8 cellular contexts compared by ENCODE assay signal in genomic region chr7:516606-517456, GRCh38. TPM values are rescaled to one million over a fixed set of nuclear protein-coding genes. Genes with fewer than 3 reads are reported as not detected.
A peak's percentile ranks its signal among the peaks of the same experiment; 100 is the strongest.
DNase-seq lines count a peak whose midpoint lies in the region; ATAC-seq and TF ChIP-seq lines count a peak whose summit lies in the region.

No MANE protein-coding gene starts in this region.

- H3K27me3 ChIP-seq in GM23338 (ENCODE audit: insufficient read depth) (peaks cover 32% of the 10 kb centered on the region), trophoblast cell (ENCODE audit: insufficient read depth, low read length) (peaks cover 22% of the 10 kb centered on the region), MM.1S (replicated peaks; ENCODE audit: insufficient read depth, low read length) (no peaks in the 10 kb centered on the region)

- H3K4me2 ChIP-seq in GM23338 (peak overlapping the region; percentile 97), trophoblast cell (ENCODE audit: low read length) (peak overlapping the region; percentile 70), MM.1S (ENCODE audit: low read depth, low read length) (no peak overlapping the region)

- H3K36me3 ChIP-seq in GM23338 (ENCODE audit: insufficient read depth) (no peaks in the 10 kb centered on the region), trophoblast cell (ENCODE audit: control insufficient read depth in 1 of 2, insufficient read depth in 2 of 2, low read length in 2 of 2) (no peaks in the 10 kb centered on the region), MM.1S (replicated peaks; ENCODE audit: insufficient read depth, low read length) (no peaks in the 10 kb centered on the region)

- ATAC-seq in GM23338: no peak
- no peak for ATAC-seq in HG03342 (IDR thresholded peaks at IDR 0.05; ENCODE audit: unreplicated experiment)
- no peak for ATAC-seq in GM18511 (IDR thresholded peaks at IDR 0.05; ENCODE audit: unreplicated experiment)
- ATAC-seq in HG03571 (IDR thresholded peaks at IDR 0.05; ENCODE audit: unreplicated experiment): no peak

- H2BK120ac ChIP-seq in trophoblast cell (ENCODE audit: insufficient read depth, low read length, poor library complexity): peak overlapping the region; percentile 73

- peaks cover 30% of the 10 kb centered on the region for H3K4me1 ChIP-seq in GM23338 (ENCODE audit: insufficient read depth)
- H3K4me1 ChIP-seq in trophoblast cell (ENCODE audit: control insufficient read depth in 1 of 2, insufficient read depth in 2 of 2, low read length in 2 of 2): peaks cover 20 to 33% of the 10 kb centered on the region in 2 experiments
- no peaks in the 10 kb centered on the region for H3K4me1 ChIP-seq in MM.1S (ENCODE audit: low read length)

- H3K9me3 Mint-ChIP-seq in GM23338: no peaks in the 10 kb centered on the region; the same call in 1 of the 3 replicates

- no peak overlapping the region for H3K9ac ChIP-seq in trophoblast cell (ENCODE audit: low read length)
- H3K9ac ChIP-seq in MM.1S (ENCODE audit: low read length): no peak overlapping the region

- TF ChIP-seq CTCF in GM23338 (conservative IDR thresholded peaks at IDR 0.05; ENCODE audit: low read depth in 2 of 2) (no peak), fibroblast of villous mesenchyme (IDR thresholded peaks at IDR 0.05; ENCODE audit: insufficient read depth, low read depth, low read length) (no peak), MM.1S (IDR thresholded peaks at IDR 0.05; ENCODE audit: low read length) (no peak)

- H3K79me2 ChIP-seq in GM23338 (replicated peaks; ENCODE audit: insufficient read depth) (peaks cover 50% of the 10 kb centered on the region), trophoblast cell (ENCODE audit: control insufficient read depth, insufficient read depth, low read length, poor library complexity) (peaks cover 4% of the 10 kb centered on the region), MM.1S (ENCODE audit: low read length) (no peaks in the 10 kb centered on the region)

- no peak overlapping the region for H3K23ac ChIP-seq in trophoblast cell (ENCODE audit: low read length)

- H2AFZ ChIP-seq in GM23338 (no peak overlapping the region), trophoblast cell (ENCODE audit: insufficient read depth, low read length, poor library complexity) (peak overlapping the region; percentile 5), MM.1S (ENCODE audit: low read length) (no peak overlapping the region)

- DNase-seq in GM23338 (ENCODE audit: low spot score): peak; percentile 65
- peak; percentile 19 for DNase-seq in T1000 (lab: John Stamatoyannopoulos, UW)
- peak; percentile 85 for DNase-seq in fibroblast of villous mesenchyme (ENCODE audit: low read depth)
- DNase-seq in trophoblast cell: peak; percentile 67 to 81
- DNase-seq in MM.1S: no peak

- H3K4me1 Mint-ChIP-seq in GM23338: peaks cover 35% of the 10 kb centered on the region

- no peaks in the 10 kb centered on the region; the same call in 1 of the 2 replicates for H4K20me1 ChIP-seq in GM23338 (replicated peaks; ENCODE audit: insufficient read depth)
- no peaks in the 10 kb centered on the region for H4K20me1 ChIP-seq in MM.1S (ENCODE audit: insufficient read depth, low read length)

- H3K18ac ChIP-seq in trophoblast cell (ENCODE audit: low read length): peak overlapping the region; percentile 54

- peaks cover 40% of the 10 kb centered on the region for H3K27me3 Mint-ChIP-seq in GM23338 (ENCODE audit: insufficient read depth, low read depth, poor library complexity)

- peak overlapping the region; percentile 57 for H4K8ac ChIP-seq in trophoblast cell (ENCODE audit: low read depth, low read length)

- peaks cover 7% of the 10 kb centered on the region for H3K79me1 ChIP-seq in trophoblast cell (ENCODE audit: low read length)

- H2BK5ac ChIP-seq in trophoblast cell (ENCODE audit: low read depth, low read length, poor library complexity): peak overlapping the region; percentile 35

- no peak overlapping the region; the same call in 1 of the 2 replicates for H3K27ac ChIP-seq in GM23338 (ENCODE audit: low read depth)
- H3K27ac ChIP-seq in trophoblast cell (ENCODE audit: low read depth, low read length): peak overlapping the region; percentile 59
- no peak overlapping the region for H3K27ac ChIP-seq in MM.1S (ENCODE audit: low read length)

- peak overlapping the region; percentile 83 for H3K4me3 Mint-ChIP-seq in GM23338

- peak overlapping the region; percentile 18 for H3K4ac ChIP-seq in trophoblast cell (ENCODE audit: low read depth, low read length)

- peak overlapping the region; percentile 95; the same call in 1 of the 2 replicates for H3K27ac Mint-ChIP-seq in GM23338

- H3K4me3 ChIP-seq in GM23338: peak overlapping the region; percentile 94
- H3K4me3 ChIP-seq in fibroblast of villous mesenchyme (ENCODE audit: low read depth, low read length): peak overlapping the region; percentile 74
- peak overlapping the region; percentile 63 for H3K4me3 ChIP-seq in trophoblast cell (ENCODE audit: low read depth, low read length)
- no peak overlapping the region for H3K4me3 ChIP-seq in MM.1S (ENCODE audit: low read length)

- WGBS in trophoblast cell (ENCODE audit: extremely low coverage, insufficient coverage, insufficient read length): no CpG with 5 or more reads among the region's 83 CpGs

- H4K12ac ChIP-seq in trophoblast cell (ENCODE audit: low read depth, low read length): peak overlapping the region; percentile 5

- H3K9me3 ChIP-seq in trophoblast cell (ENCODE audit: insufficient read depth, low read depth, low read length) (peaks cover 2% of the 10 kb centered on the region), MM.1S (replicated peaks; ENCODE audit: insufficient read depth, low read length) (no peaks in the 10 kb centered on the region)

- H3K14ac ChIP-seq in trophoblast cell (ENCODE audit: low read length): peak overlapping the region; percentile 55

- H4K91ac ChIP-seq in trophoblast cell (ENCODE audit: low read depth, low read length): peak overlapping the region; percentile 32

- no peaks in the 10 kb centered on the region for H3K9me2 ChIP-seq in GM23338 (ENCODE audit: insufficient read depth)
- H3K9me2 ChIP-seq in MM.1S (replicated peaks; ENCODE audit: insufficient read depth, low read length): no peaks in the 10 kb centered on the region

- H2AK5ac ChIP-seq in trophoblast cell (ENCODE audit: low read length): no peak overlapping the region

- H3F3A ChIP-seq in GM23338 (replicated peaks; ENCODE audit: low read depth) (peaks cover 15% of the 10 kb centered on the region), MM.1S (ENCODE audit: insufficient read depth, low read length) (no peaks in the 10 kb centered on the region)

- H3K36me3 Mint-ChIP-seq in GM23338 (ENCODE audit: low read depth): peaks cover 23% of the 10 kb centered on the region

- no peak overlapping the region for H2BK12ac ChIP-seq in trophoblast cell (ENCODE audit: low read length)

TF ChIP-seq in GM23338, 12 proteins besides CTCF, POLR2A, EP300 and RAD21 (continues in another document):
- no peak for TF ChIP-seq CREB1 (CRISPR knock-in tag; IDR thresholded peaks at IDR 0.05; ENCODE audit: low read depth)
- TF ChIP-seq JUNB (IDR thresholded peaks at IDR 0.05; ENCODE audit: unreplicated experiment): no peak

RNA-seq across cellular contexts. Expression of gene PDGFA, which starts 2.8 kb away (rescaled TPM):
- 32.2 and 43.1 TPM in 2 replicates for total RNA-seq in GM23338 (2014; rRNA removed; shearing (Covaris generic))
- polyA plus RNA-seq in GM23338 (2016; fragmentation: Nextera tagmentation; extraction: Ambion mirVana): 35.6 and 39.5 TPM in 2 replicates
- 43.2 and 86.7 TPM in 2 replicates for total RNA-seq in fibroblast of villous mesenchyme
- 9.7 and 10.6 TPM in 2 replicates for polyA plus RNA-seq in trophoblast cell (2013)
